ENCODE assay signal across 8 cellular contexts in the genomic region with DNA sequence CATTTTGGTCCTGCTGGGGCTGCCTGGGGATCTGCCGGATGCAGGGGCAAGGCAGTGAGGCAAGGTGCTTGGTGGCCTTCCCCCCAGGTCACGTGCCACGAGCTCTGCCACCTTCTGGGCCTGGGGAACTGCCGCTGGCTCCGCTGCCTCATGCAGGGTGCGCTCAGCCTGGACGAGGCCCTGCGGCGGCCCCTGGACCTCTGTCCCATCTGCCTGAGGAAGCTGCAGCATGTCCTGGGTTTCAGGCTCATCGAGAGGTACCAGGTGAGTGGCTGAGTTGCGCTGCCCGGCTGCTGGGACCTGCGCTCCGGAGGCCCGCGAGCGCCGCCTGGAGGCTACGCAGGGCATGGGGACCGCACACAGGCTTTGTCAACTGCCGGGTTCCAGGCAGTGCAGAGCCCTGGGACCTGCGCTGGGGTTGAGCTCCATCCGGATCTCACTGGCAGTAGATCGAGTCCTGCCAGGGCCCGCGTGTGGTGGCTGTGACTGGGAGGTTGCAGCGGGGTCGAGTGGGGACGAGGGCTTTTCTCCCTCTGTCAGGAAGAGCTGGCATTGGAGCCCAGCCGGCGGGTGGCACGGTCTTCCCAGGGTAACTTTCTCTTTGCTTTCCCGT. TPM values are rescaled to one million over a fixed set of nuclear protein-coding genes. Genes with fewer than 3 reads are reported as not detected.
DNase-seq lines count a peak whose midpoint lies in the region; ATAC-seq and TF ChIP-seq lines count a peak whose summit lies in the region.

No MANE protein-coding gene starts in this region.

- peak; percentile 81 to 96 (median 91) for TF ChIP-seq CTCF in spleen (IDR thresholded peaks at IDR 0.05 in 8 of 11, conservative IDR thresholded peaks at IDR 0.05 in 3 of 11)

- intact Hi-C loops in spleen (cut with DNase I; ENCODE audit: low total_unique reads) = no loop called here

- H3K36me3 ChIP-seq in iPS DF 6.9 (ENCODE audit: control insufficient read depth, insufficient read depth, low read length) = 0 out of 2 replicates have a peak, but pooled peaks cover 4% of the 10 kb centered on the region
- no peaks in the 10 kb centered on the region for H3K36me3 ChIP-seq in spleen

- no peak overlapping the region for H3K27ac ChIP-seq in iPS DF 6.9 (ENCODE audit: low read length)
- peak overlapping the region; percentile 11 to 80 (median 72) for H3K27ac ChIP-seq in spleen

- no peaks in the 10 kb centered on the region for H3K27me3 ChIP-seq in iPS DF 6.9 (ENCODE audit: control insufficient read depth, insufficient read depth, low read length)
- H3K27me3 ChIP-seq in spleen (replicated peaks in 1 of 7) = peaks cover 0 to 18% (median 0%) of the 10 kb centered on the region in 7 donors

- DNase-seq in DMS53 treated with DMSO at 0.1 percent for 48 hours (lab: John Stamatoyannopoulos, UW; ENCODE audit: unreplicated experiment) (peak; percentile 75), HT-29 (ENCODE audit: low spot score) (peak; percentile 86), T-helper 1 cell (peak; percentile 46 to 88 (median 67)), anterior cingulate cortex (lab: John Stamatoyannopoulos, UW) (peak in 41 of 58 donors; percentile 13 to 71 (median 47)), iPS DF 6.9 (ENCODE audit: low read depth, low spot score) (peak; percentile 64), spleen (peak; percentile 94), NCI-H128 (lab: John Stamatoyannopoulos, UW; ENCODE audit: unreplicated experiment) (no peak)

- WGBS in iPS DF 6.9 (ENCODE audit: insufficient coverage, insufficient read length) = no CpG with 5 or more reads among the region's 33 CpGs
- 20 to 43% (median 34%) methylated on average over 24 to 33 of the region's 33 CpGs for WGBS in spleen, 5 donors

- H3K9me3 ChIP-seq in iPS DF 6.9 (ENCODE audit: control insufficient read depth, insufficient read depth, low read length) = no peaks in the 10 kb centered on the region
- H3K9me3 ChIP-seq in spleen = no peaks in the 10 kb centered on the region

- H3K4me1 ChIP-seq in iPS DF 6.9 (ENCODE audit: control insufficient read depth, insufficient read depth, low read length) (peaks cover 2% of the 10 kb centered on the region; the same call in 1 of the 2 replicates), spleen (peaks cover 11 to 67% (median 43%) of the 10 kb centered on the region in 6 donors)

- no peak overlapping the region for H3K4me3 ChIP-seq in iPS DF 6.9 (ENCODE audit: low read length)
- H3K4me3 ChIP-seq in spleen = peak overlapping the region; percentile 0 to 64 (median 20)

- TF ChIP-seq POLR2A in spleen (IDR thresholded peaks at IDR 0.05) = no peak

- peak; percentile 83 for ATAC-seq in GM21367 (IDR thresholded peaks at IDR 0.05; ENCODE audit: unreplicated experiment)

RNA-seq across cellular contexts. Expression of a gene that starts 21.7 kb away (rescaled TPM):
- not detected in 2 replicates for total RNA-seq in HT-29 (2014; rRNA removed; shearing (Covaris generic))
- 1 to 10 TPM in 6 of 7 donors, under 1 TPM in 1; 0.97 to 3.4 (median 1.9) TPM for total RNA-seq in spleen
- 1 to 10 TPM in 1 of 3 donors, under 1 TPM in 2; 0.20 to 1.6 (median 0.57) TPM for polyA plus RNA-seq in spleen
